ENCODE assay signal across 8 cellular contexts in genomic region chr20:49700411-49701185, GRCh38. TPM values are rescaled to one million over a fixed set of nuclear protein-coding genes. Genes with fewer than 3 reads are reported as not detected.
A peak's percentile ranks its signal among the peaks of the same experiment; 100 is the strongest.
DNase-seq lines count a peak whose midpoint lies in the region; TF ChIP-seq lines count a peak whose summit lies in the region.

No MANE protein-coding gene starts in this region.

- no peak overlapping the region for H3K4me3 ChIP-seq in HUES48 (ENCODE audit: low read depth, low read length)
- H3K4me3 ChIP-seq in adrenal gland: no peak overlapping the region
- H3K4me3 ChIP-seq in tibial nerve: no peak overlapping the region

- H3K36me3 ChIP-seq in HUES48 (ENCODE audit: control insufficient read depth, insufficient read depth, low read length) (no peaks in the 10 kb centered on the region), adrenal gland (replicated peaks in 1 of 2) (no peaks in the 10 kb centered on the region), tibial nerve (no peaks in the 10 kb centered on the region)

- H3K27ac ChIP-seq in HUES48 (ENCODE audit: low read depth, low read length) (peak overlapping the region; percentile 5), adrenal gland (peak overlapping the region in 4 of 5 donors; percentile 67 to 83 (median 70)), tibial nerve (peak overlapping the region in 2 of 4 donors; percentile 21 to 31)

- WGBS in adrenal gland, 4 donors: 45 to 50% (median 49%) methylated on average over 7 of the region's 7 CpGs
- WGBS in tibial nerve, 2 donors: 61% methylated on average over 7 of the region's 7 CpGs

- TF ChIP-seq CTCF in adrenal gland (IDR thresholded peaks at IDR 0.05) (no peak), tibial nerve (IDR thresholded peaks at IDR 0.05) (no peak)

- no peak overlapping the region; the same call in 1 of the 2 replicates for H3K9ac ChIP-seq in HUES48 (ENCODE audit: low read depth, low read length)

- H3K27me3 ChIP-seq in HUES48 (ENCODE audit: control insufficient read depth, insufficient read depth, low read length): no peaks in the 10 kb centered on the region
- H3K27me3 ChIP-seq in adrenal gland: no peaks in the 10 kb centered on the region
- no peaks in the 10 kb centered on the region for H3K27me3 ChIP-seq in tibial nerve

- DNase-seq in Ammon's horn (ENCODE audit: low spot score) (peak; percentile 46), adrenal gland (peak in 2 of 7 donors; percentile 62 to 69), kidney tubule cell (ENCODE audit: low spot score) (peak; percentile 82), NCI-H1417 treated with DMSO at 0.1 percent for 48 hours (lab: John Stamatoyannopoulos, UW) (no peak), Kasumi-1 (lab: John Stamatoyannopoulos, UW) (no peak), NCI-H2081 treated with DMSO at 0.1 percent for 48 hours (lab: John Stamatoyannopoulos, UW) (no peak), tibial nerve (ENCODE audit: low spot score in 2 of 2) (no peak)

- intact Hi-C loops in adrenal gland (cut with DNase I): no loop called here

- H3K9me3 ChIP-seq in HUES48 (ENCODE audit: control insufficient read depth, insufficient read depth, low read length): no peaks in the 10 kb centered on the region
- no peaks in the 10 kb centered on the region for H3K9me3 ChIP-seq in adrenal gland (replicated peaks in 1 of 3)
- H3K9me3 ChIP-seq in tibial nerve: no peaks in the 10 kb centered on the region

- TF ChIP-seq EP300 in tibial nerve (IDR thresholded peaks at IDR 0.05): no peak

- H3K4me1 ChIP-seq in HUES48 (ENCODE audit: control insufficient read depth, insufficient read depth, low read length): peaks cover 58% of the 10 kb centered on the region
- peaks cover 32 to 91% of the 10 kb centered on the region in 2 donors for H3K4me1 ChIP-seq in adrenal gland (replicated peaks in 1 of 2)
- peaks cover 0 to 85% (median 46%) of the 10 kb centered on the region in 4 donors for H3K4me1 ChIP-seq in tibial nerve

- TF ChIP-seq POLR2A in adrenal gland (IDR thresholded peaks at IDR 0.05) (peak in 1 of 2 donors; percentile 28), tibial nerve (IDR thresholded peaks at IDR 0.05) (no peak)

RNA-seq across cellular contexts. Expression of gene B4GALT5, which starts 13.1 kb away (rescaled TPM):
- total RNA-seq in adrenal gland (100 to 1,000 TPM in 2 of 8 donors, 10 to 100 TPM in 6; 47.4 to 137 (median 69.1) TPM), tibial nerve (10 to 100 TPM; 13.6 to 25.2 (median 20.7) TPM)
- 10 to 100 TPM; 14.2 to 77.7 (median 18.1) TPM for polyA plus RNA-seq in adrenal gland

Comparison
In these comparisons a context has a peak if more than half of its experiments do, and no peak if none do; other contexts are left out.
1. DNase-seq: peak in Ammon's horn (single experiment) and kidney tubule cell (single experiment); none in NCI-H1417 treated with DMSO at 0.1 percent for 48 hours (single experiment), Kasumi-1 (0 of 2), NCI-H2081 treated with DMSO at 0.1 percent for 48 hours (single experiment) and tibial nerve (0 of 2).